ENCODE assay signal across 15 cellular contexts in the genomic region with DNA sequence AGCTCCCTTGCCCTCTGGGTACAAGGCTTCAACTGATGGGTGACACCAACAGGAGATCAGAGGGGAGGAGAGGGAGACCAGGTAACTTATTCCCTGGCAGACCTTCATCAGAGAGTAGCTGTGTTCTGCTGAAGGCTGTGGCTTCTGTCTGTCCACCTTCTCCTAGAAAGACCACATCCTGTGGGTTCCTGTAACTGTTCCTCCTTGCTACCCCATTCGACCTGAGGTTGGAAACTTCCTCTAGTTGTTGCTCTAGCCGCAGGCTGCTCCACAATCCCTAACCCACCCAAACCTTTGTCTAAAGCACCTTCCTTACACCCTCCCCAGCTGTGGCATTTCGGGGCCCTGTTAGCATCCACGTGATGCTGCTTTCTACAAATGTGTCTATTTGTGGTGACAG.
A peak's percentile ranks its signal among the peaks of the same experiment; 100 is the strongest.
DNase-seq lines count a peak whose midpoint lies in the region; ATAC-seq, FAIRE-seq and TF ChIP-seq lines count a peak whose summit lies in the region.
"Had no signal": no experiment of that assay in that cellular context is flagged by ENCODE, and none has a peak within 500 bp of the region (broad histone marks: within the 10 kb centered on the region; RNA-seq: fewer than 3 reads in every experiment).

No MANE protein-coding gene starts in this region.

- H3K18ac ChIP-seq in neuronal stem cell (ENCODE audit: low read length) = peak overlapping the region; percentile 36

- H4K8ac ChIP-seq in neuronal stem cell (ENCODE audit: low read depth, low read length) = no peak overlapping the region

- H3K4me3 ChIP-seq in neuronal stem cell (ENCODE audit: low read length in 2 of 2) = no peak overlapping the region
- H3K4me3 ChIP-seq in GM23248 = no peak overlapping the region
- no peak overlapping the region for H3K4me3 ChIP-seq in HepG2 (replicated peaks in 1 of 3; ENCODE audit: insufficient read depth in 1 of 3, low read depth in 2 of 3, low read length in 3 of 3)
- H3K4me3 ChIP-seq: ascending aorta had no signal

- H3K27me3 ChIP-seq in neuronal stem cell (ENCODE audit: control insufficient read depth in 3 of 3, insufficient read depth in 3 of 3, low read depth in 1 of 3, low read length in 3 of 3) = no peaks in the 10 kb centered on the region
- H3K27me3 ChIP-seq in GM23248 (replicated peaks; ENCODE audit: insufficient read depth) = peaks cover 49% of the 10 kb centered on the region
- H3K27me3 ChIP-seq in HepG2 (ENCODE audit: control insufficient read depth in 1 of 2, insufficient read depth in 2 of 2, low read length in 2 of 2) = peaks cover 1 to 4% of the 10 kb centered on the region in 2 experiments; a peak in 2 of 5 replicates
- H3K27me3 ChIP-seq: ascending aorta had no signal

- peak; percentile 34 for ATAC-seq in HG02885 (IDR thresholded peaks at IDR 0.05; ENCODE audit: poor library complexity, unreplicated experiment)
- no peak for ATAC-seq in HepG2

- no peaks in the 10 kb centered on the region for H3K36me3 ChIP-seq in neuronal stem cell (replicated peaks in 1 of 2; ENCODE audit: control insufficient read depth in 2 of 2, insufficient read depth in 2 of 2, low read length in 2 of 2)
- H3K36me3 ChIP-seq in GM23248 (ENCODE audit: low read depth) = no peaks in the 10 kb centered on the region
- no peaks in the 10 kb centered on the region for H3K36me3 ChIP-seq in HepG2 (replicated peaks in 1 of 2; ENCODE audit: control insufficient read depth in 1 of 2, insufficient read depth in 2 of 2, low read length in 2 of 2)
- H3K36me3 ChIP-seq: ascending aorta had no signal

- no peak for TF ChIP-seq CTCF in HepG2 (CRISPR knock-in tag; IDR thresholded peaks at IDR 0.05)

- FAIRE-seq in GM12891 (lab: Jason Lieb, UNC) (peak; percentile 76), HepG2 (lab: Jason Lieb, UNC) (no peak)

- CTCF ChIA-PET in HepG2 (lab: Yijun Ruan, JAX; ENCODE audit: low intra/inter-chr PET ratio, low total read pairs) = no interaction called here

- no peak overlapping the region for H3K23ac ChIP-seq in neuronal stem cell (ENCODE audit: low read depth, low read length, poor library complexity)

- no peak overlapping the region for H3K27ac ChIP-seq in neuronal stem cell (replicated peaks; ENCODE audit: low read length)
- H3K27ac ChIP-seq in GM23248 = no peak overlapping the region
- no peak overlapping the region for H3K27ac ChIP-seq in HepG2 (ENCODE audit: extremely low read length, insufficient read depth, low read length)
- H3K27ac ChIP-seq: ascending aorta had no signal

- TF ChIP-seq POLR2A in GM12891 (IDR thresholded peaks at IDR 0.05; ENCODE audit: low read depth, low read length) = no peak
- TF ChIP-seq POLR2A in HepG2 (IDR thresholded peaks at IDR 0.05; ENCODE audit: insufficient read depth in 1 of 2, low read depth in 2 of 2, low read length in 2 of 2) = no peak

- H3K79me2 ChIP-seq in GM23248 (ENCODE audit: insufficient read depth) (no peaks in the 10 kb centered on the region), HepG2 (ENCODE audit: insufficient read depth, low read length) (no peaks in the 10 kb centered on the region)

- H2AK5ac ChIP-seq in neuronal stem cell (ENCODE audit: low read depth, low read length) = no peak overlapping the region

- H2BK12ac ChIP-seq in neuronal stem cell (ENCODE audit: low read length) = no peak overlapping the region

- H4K20me1 ChIP-seq in GM23248 (ENCODE audit: insufficient read depth) (no peaks in the 10 kb centered on the region), HepG2 (ENCODE audit: insufficient read depth, low read length) (no peaks in the 10 kb centered on the region)

- H3K79me1 ChIP-seq in neuronal stem cell (ENCODE audit: low read depth, low read length) = no peaks in the 10 kb centered on the region

- no peaks in the 10 kb centered on the region for H3F3A ChIP-seq in GM23248 (ENCODE audit: insufficient read depth)

- no CpG with 5 or more reads among the region's 4 CpGs for WGBS in neuronal stem cell (ENCODE audit: extremely low coverage in 2 of 2, insufficient read length in 2 of 2, insufficient replicate concordance in 1 of 2), 2 donors
- 27 to 36% methylated on average over 4 of the region's 4 CpGs for WGBS in GM23248 (ENCODE audit: low coverage in 1 of 2, low lambda C conversion rate in 2 of 2, missing lambda C conversion rate in 2 of 2), 2 experiments
- WGBS in HepG2 (ENCODE audit: low lambda C conversion rate) = 6% methylated on average over 4 of the region's 4 CpGs

- TF ChIP-seq RAD21 in HepG2 (CRISPR knock-in tag; IDR thresholded peaks at IDR 0.05) = no peak

- no peak overlapping the region for H2BK15ac ChIP-seq in neuronal stem cell (ENCODE audit: low read length)

- no peak for DNase-seq in GM12891 (ENCODE audit: insufficient read length, low spot score)
- DNase-seq in UCSD-AML1 (lab: John Stamatoyannopoulos, UW; ENCODE audit: unreplicated experiment) = peak; percentile 55
- no peak for DNase-seq in neuronal stem cell (ENCODE audit: low spot score)
- DNase-seq in head of caudate nucleus = no peak
- no peak for DNase-seq in GM23248
- no peak for DNase-seq in HepG2 (ENCODE audit: low spot score)
- DNase-seq: Calu3; foreskin fibroblast; H7; NCI-H2029 treated with DMSO at 0.1 percent for 48 hours; NCI-H82; SK-N-SH; stimulated activated CD4-positive, alpha-beta T cell treated with anti-CD3 and anti-CD28 coated beads, Interleukin-4, amount 100 ng/mL, for 1 hour had no signal

- POLR2A ChIA-PET in HepG2 (lab: Yijun Ruan, JAX) = no interaction called here

- H3K9me3 ChIP-seq in neuronal stem cell (replicated peaks in 1 of 2; ENCODE audit: control insufficient read depth in 2 of 2, insufficient read depth in 1 of 2, low read depth in 1 of 2, low read length in 2 of 2) (peaks cover 0 to 2% of the 10 kb centered on the region in 2 donors), GM23248 (ENCODE audit: low read depth) (no peaks in the 10 kb centered on the region), HepG2 (ENCODE audit: low read length) (no peaks in the 10 kb centered on the region)
- H3K9me3 ChIP-seq: ascending aorta, SK-N-SH had no signal

- H3K14ac ChIP-seq in neuronal stem cell (ENCODE audit: low read length) = no peak overlapping the region

- in situ Hi-C loops in GM23248 (cut with MboI) = no loop called here
- in situ Hi-C loops in HepG2 (cut with HindIII; ENCODE audit: extremely low pct_ligation_motif_present, low pct_unique_long_range_greater_than_20kb) = no loop called here

- H2BK5ac ChIP-seq in neuronal stem cell (ENCODE audit: low read length) = no peak overlapping the region

- H3K4ac ChIP-seq in neuronal stem cell (ENCODE audit: low read length) = no peak overlapping the region

- no peak overlapping the region for H2AFZ ChIP-seq in neuronal stem cell (ENCODE audit: low read length)
- no peak overlapping the region for H2AFZ ChIP-seq in GM23248
- H2AFZ ChIP-seq in HepG2 (ENCODE audit: low read length) = no peak overlapping the region

- no peaks in the 10 kb centered on the region for H3K9me2 ChIP-seq in GM23248 (ENCODE audit: insufficient read depth)
- H3K9me2 ChIP-seq: SK-N-SH had no signal

- no peak overlapping the region for H4K91ac ChIP-seq in neuronal stem cell (ENCODE audit: low read depth, low read length, poor library complexity)

- H3K4me1 ChIP-seq in neuronal stem cell (ENCODE audit: control insufficient read depth in 2 of 2, insufficient read depth in 1 of 2, low read depth in 1 of 2, low read length in 2 of 2) (no peaks in the 10 kb centered on the region), GM23248 (ENCODE audit: insufficient read depth) (no peaks in the 10 kb centered on the region), HepG2 (ENCODE audit: insufficient read depth, low read length) (no peaks in the 10 kb centered on the region)
- H3K4me1 ChIP-seq: ascending aorta had no signal

- no peak overlapping the region for H3K4me2 ChIP-seq in neuronal stem cell (ENCODE audit: insufficient read depth, low read length, poor library complexity, severe bottlenecking)
- no peak overlapping the region for H3K4me2 ChIP-seq in GM23248 (ENCODE audit: unreplicated experiment)
- H3K4me2 ChIP-seq in HepG2 (ENCODE audit: low read depth, low read length) = no peak overlapping the region
- H3K4me2 ChIP-seq: SK-N-SH had no signal

- BruUV-seq in HepG2 (replicated peaks; lab: Mats Ljungman, UMichigan) = no TSS peak

- no peak overlapping the region for H2BK120ac ChIP-seq in neuronal stem cell (ENCODE audit: low read depth, low read length)

- no peak for TF ChIP-seq EP300 in HepG2 (IDR thresholded peaks at IDR 0.05; ENCODE audit: low read depth in 2 of 2, low read length in 2 of 2)
- TF ChIP-seq EP300 in HepG2 (CRISPR knock-in tag; IDR thresholded peaks at IDR 0.05; ENCODE audit: borderline replicate concordance) = no peak

- intact Hi-C loops in head of caudate nucleus (cut with DNase I) = no loop called here
- intact Hi-C loops in HepG2 (cut with micrococcal nuclease; ENCODE audit: unreplicated experiment) = no loop called here

- H3K9ac ChIP-seq in neuronal stem cell (ENCODE audit: low read depth, low read length, poor library complexity) = no peak overlapping the region
- no peak overlapping the region for H3K9ac ChIP-seq in GM23248
- H3K9ac ChIP-seq in HepG2 (ENCODE audit: insufficient read depth, low read depth, low read length) = no peak overlapping the region
- H3K9ac ChIP-seq: SK-N-SH had no signal

TF ChIP-seq in GM12891, 5 proteins besides CTCF, POLR2A, EP300 and RAD21:
- TF ChIP-seq PAX5 (IDR thresholded peaks at IDR 0.05; ENCODE audit: insufficient read depth, low read length, severe bottlenecking) = no peak
- TF ChIP-seq POLR2AphosphoS5 (IDR thresholded peaks at IDR 0.05; ENCODE audit: low read depth, low read length) = no peak
- TF ChIP-seq POU2F2 (IDR thresholded peaks at IDR 0.05; ENCODE audit: low read depth, low read length) = no peak
- no peak for TF ChIP-seq TAF1 (IDR thresholded peaks at IDR 0.05; ENCODE audit: low read depth, low read length)
- no peak for TF ChIP-seq SPI1 (IDR thresholded peaks at IDR 0.05; ENCODE audit: low read depth, low read length)
TF ChIP-seq in GM12891: peak in this region for 0.

TF ChIP-seq in HepG2, 621 proteins besides CTCF, POLR2A, EP300 and RAD21 (continues in another document):
- no peak for TF ChIP-seq ESRRA (CRISPR knock-in tag; IDR thresholded peaks at IDR 0.05; ENCODE audit: low read depth)
- no peak for TF ChIP-seq NR2C2 (CRISPR knock-in tag; IDR thresholded peaks at IDR 0.05; ENCODE audit: borderline replicate concordance)
- TF ChIP-seq ARID2 (CRISPR knock-in tag; IDR thresholded peaks at IDR 0.05; ENCODE audit: borderline replicate concordance) = no peak
- TF ChIP-seq GATAD1 (CRISPR knock-in tag; IDR thresholded peaks at IDR 0.05) = no peak
- no peak for TF ChIP-seq ZNF766 (CRISPR knock-in tag; IDR thresholded peaks at IDR 0.05; ENCODE audit: borderline replicate concordance)
- TF ChIP-seq, protein P1, sequence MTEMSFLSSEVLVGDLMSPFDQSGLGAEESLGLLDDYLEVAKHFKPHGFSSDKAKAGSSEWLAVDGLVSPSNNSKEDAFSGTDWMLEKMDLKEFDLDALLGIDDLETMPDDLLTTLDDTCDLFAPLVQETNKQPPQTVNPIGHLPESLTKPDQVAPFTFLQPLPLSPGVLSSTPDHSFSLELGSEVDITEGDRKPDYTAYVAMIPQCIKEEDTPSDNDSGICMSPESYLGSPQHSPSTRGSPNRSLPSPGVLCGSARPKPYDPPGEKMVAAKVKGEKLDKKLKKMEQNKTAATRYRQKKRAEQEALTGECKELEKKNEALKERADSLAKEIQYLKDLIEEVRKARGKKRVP (CRISPR knock-in tag; IDR thresholded peaks at IDR 0.05) = no peak
- TF ChIP-seq ZNF317 (CRISPR knock-in tag; IDR thresholded peaks at IDR 0.05) = no peak
- no peak for TF ChIP-seq TBL1XR1 (IDR thresholded peaks at IDR 0.05; ENCODE audit: borderline replicate concordance, low read length, partially characterized antibody)
